In the genomic region with DNA sequence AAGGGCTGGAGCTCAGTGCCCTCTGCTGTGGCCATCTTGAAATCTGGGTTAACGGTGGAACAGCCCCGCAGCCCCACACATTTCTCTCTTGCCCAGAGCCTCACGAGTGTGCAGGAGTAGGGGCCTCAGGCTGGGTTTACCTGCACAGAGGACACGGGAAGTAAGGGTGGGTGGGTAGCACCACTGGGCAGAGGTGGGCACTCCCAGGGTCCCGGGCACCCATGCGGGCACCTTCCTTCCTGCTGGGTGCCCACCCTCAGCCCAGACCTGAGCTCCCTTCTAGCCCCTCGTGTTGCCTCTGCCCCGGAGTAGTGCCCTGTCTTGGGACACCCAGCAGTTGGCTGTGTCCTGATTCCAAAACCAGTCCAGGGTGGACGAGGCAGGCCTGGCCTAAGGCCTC, we compare ENCODE assay signal across 20 cellular contexts.
"Had no signal": no experiment of that assay in that cellular context is flagged by ENCODE, and none has a peak within 500 bp of the region (broad histone marks: within the 10 kb centered on the region; RNA-seq: fewer than 3 reads in every experiment).

No MANE protein-coding gene starts in this region.

- ATAC-seq: left colon; left lung; lower lobe of right lung; naive thymus-derived CD8-positive, alpha-beta T cell; stimulated activated effector memory CD8-positive, alpha-beta T cell treated with anti-CD3 and anti-CD28 coated beads, Interleukin-12 subunit alpha, Interleukin-12 subunit beta, amount 100 ng/mL, for 72 hours had no signal

- H3K27ac ChIP-seq: hepatocyte, left lung, lower lobe of right lung, neutrophil, ovary, right atrium auricular region, sigmoid colon, spleen, suprapubic skin, uterus had no signal

- DNase-seq: left colon; lower lobe of right lung; mammary epithelial cell; mesenchymal stem cell; occipital lobe; sigmoid colon; small intestine; spleen; stimulated activated CD4-positive, alpha-beta T cell treated with anti-CD3 and anti-CD28 coated beads, Interleukin-4, amount 100 ng/mL, for 24 hours; stimulated activated naive CD4-positive, alpha-beta T cell; uterus had no signal

- H2AFZ ChIP-seq: hepatocyte had no signal

- H3K4me2 ChIP-seq: hepatocyte had no signal

- H3K27me3 ChIP-seq: hepatocyte, left lung, ovary, right atrium auricular region, sigmoid colon, suprapubic skin, tibial nerve, uterus had no signal

- H3K4me3 ChIP-seq: hepatocyte, left lung, lower lobe of right lung, ovary, right atrium auricular region, sigmoid colon, spleen, suprapubic skin, tibial nerve, uterus had no signal

- H3K36me3 ChIP-seq: left lung, lower lobe of right lung, neutrophil, ovary, right atrium auricular region, sigmoid colon, spleen, suprapubic skin, uterus had no signal

- H3K9me3 ChIP-seq: left lung, lower lobe of right lung, neutrophil, ovary, right atrium auricular region, sigmoid colon, spleen, suprapubic skin, tibial nerve, uterus had no signal

- H3K79me2 ChIP-seq: hepatocyte had no signal
